ENCODE assay signal across 19 cellular contexts in genomic region chr2:241987726-241988125, GRCh38.
"Had no signal": no experiment of that assay in that cellular context is flagged by ENCODE, and none has a peak within 500 bp of the region (broad histone marks: within the 10 kb centered on the region; RNA-seq: fewer than 3 reads in every experiment).

No MANE protein-coding gene starts in this region.

- H3K27me3 Mint-ChIP-seq: naive thymus-derived CD8-positive, alpha-beta T cell had no signal

- DNase-seq: cerebellar nuclear complex; colonic mucosa; effector CD4-positive, alpha-beta T cell; erythroblast; foreskin keratinocyte; kidney glomerular epithelial cell; left lung; lower lobe of right lung; mesendoderm; naive thymus-derived CD8-positive, alpha-beta T cell; small intestine; stimulated activated CD4-positive, alpha-beta T cell treated with anti-CD3 and anti-CD28 coated beads, Interleukin-12 subunit alpha, Interleukin-12 subunit beta, amount 100 ng/mL, for 4 hours; stimulated activated naive CD4-positive, alpha-beta T cell; upper lobe of right lung had no signal

- H3K4me3 ChIP-seq: colonic mucosa, left lung, lower lobe of right lung, ovary, right atrium auricular region, tibial artery, upper lobe of right lung, vagina had no signal

- H3K4me1 Mint-ChIP-seq: endodermal cell had no signal

- H3K27me3 ChIP-seq: colonic mucosa, foreskin keratinocyte, left lung, ovary, right atrium auricular region, tibial artery, upper lobe of right lung, vagina had no signal

- ATAC-seq: foreskin keratinocyte; left lung; naive thymus-derived CD8-positive, alpha-beta T cell had no signal

- H3K27ac Mint-ChIP-seq: endodermal cell had no signal

- H3K36me3 ChIP-seq: colonic mucosa, left lung, lower lobe of right lung, ovary, right atrium auricular region, tibial artery, upper lobe of right lung, vagina had no signal

- H3K4me3 Mint-ChIP-seq: endodermal cell had no signal

- H3K27ac ChIP-seq: colonic mucosa, foreskin keratinocyte, left lung, lower lobe of right lung, ovary, right atrium auricular region, tibial artery, upper lobe of right lung, vagina had no signal

- H3K9me3 Mint-ChIP-seq: naive thymus-derived CD8-positive, alpha-beta T cell had no signal

- H3K4me1 ChIP-seq: colonic mucosa, foreskin keratinocyte, left lung, lower lobe of right lung, right atrium auricular region, tibial artery, upper lobe of right lung, vagina had no signal

- H3K9me3 ChIP-seq: colonic mucosa, lower lobe of right lung, ovary, right atrium auricular region, tibial artery, upper lobe of right lung, vagina had no signal
